In the genomic region with DNA sequence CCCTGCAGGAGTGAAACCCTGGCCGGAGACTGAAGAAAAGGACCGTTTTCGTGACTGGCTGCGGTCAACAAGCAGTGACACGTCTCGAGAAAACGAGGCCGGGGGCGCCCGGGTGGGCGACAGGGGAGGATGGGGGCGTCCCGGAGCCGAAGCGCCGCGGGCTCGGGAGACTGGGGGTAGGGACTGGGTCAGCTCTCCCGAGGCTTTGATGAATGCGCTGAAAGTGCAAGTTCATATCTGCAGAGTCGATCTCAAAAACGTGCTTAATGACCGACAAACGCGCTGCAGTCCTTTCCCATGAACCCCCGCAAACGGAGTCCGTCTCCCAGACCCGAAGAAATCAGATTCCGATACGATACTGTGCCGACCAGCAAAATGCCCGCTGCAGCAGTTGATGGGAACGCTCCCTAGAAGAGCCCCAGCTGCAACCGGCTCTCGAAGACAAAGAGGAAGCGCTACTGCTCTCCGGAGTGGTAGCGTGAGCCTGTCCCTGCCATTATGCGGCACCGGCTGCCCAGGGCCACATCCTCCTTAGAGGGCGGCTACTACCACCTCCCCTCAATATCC, we compare ENCODE assay signal across 8 cellular contexts. TPM values are rescaled to one million over a fixed set of nuclear protein-coding genes. Genes with fewer than 3 reads are reported as not detected.
A peak's percentile ranks its signal among the peaks of the same experiment; 100 is the strongest.
DNase-seq lines count a peak whose midpoint lies in the region; ATAC-seq and TF ChIP-seq lines count a peak whose summit lies in the region.

No MANE protein-coding gene starts in this region.

- TF ChIP-seq RAD21 in Ishikawa (IDR thresholded peaks at IDR 0.05; ENCODE audit: low read depth): no peak

- ATAC-seq in GM21515 (IDR thresholded peaks at IDR 0.05; ENCODE audit: unreplicated experiment): peak; percentile 43

- peak; percentile 21 for DNase-seq in Caki2 (ENCODE audit: low read depth)
- peak; percentile 18 for DNase-seq in SKM-1 (lab: John Stamatoyannopoulos, UW; ENCODE audit: unreplicated experiment)
- DNase-seq in astrocyte of the cerebellum (ENCODE audit: low read depth): no peak
- DNase-seq in hippocampal formation (lab: John Stamatoyannopoulos, UW): peak; percentile 24 to 40
- DNase-seq in renal cortical epithelial cell (ENCODE audit: low read depth): peak; percentile 2
- DNase-seq in NCI-H446 (lab: John Stamatoyannopoulos, UW): no peak

- in situ Hi-C loops in Caki2 (cut with HindIII; ENCODE audit: low pct_unique_long_range_greater_than_20kb, low sequenced_read_pairs) (no loop called here), astrocyte of the cerebellum (cut with HindIII; ENCODE audit: low sequenced_read_pairs) (no loop called here)

- H3K4me3 ChIP-seq in astrocyte of the cerebellum (ENCODE audit: low read depth, low read length): peak overlapping the region; percentile 58

- TF ChIP-seq CTCF in astrocyte of the cerebellum (IDR thresholded peaks at IDR 0.05; ENCODE audit: low read depth, low read length, missing control alignments): no peak

- no peak for TF ChIP-seq EP300 in Ishikawa (IDR thresholded peaks at IDR 0.05; ENCODE audit: borderline replicate concordance)

TF ChIP-seq in Ishikawa, 13 proteins besides CTCF, POLR2A, EP300 and RAD21:
- TF ChIP-seq, protein P1, sequence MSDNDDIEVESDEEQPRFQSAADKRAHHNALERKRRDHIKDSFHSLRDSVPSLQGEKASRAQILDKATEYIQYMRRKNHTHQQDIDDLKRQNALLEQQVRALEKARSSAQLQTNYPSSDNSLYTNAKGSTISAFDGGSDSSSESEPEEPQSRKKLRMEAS (IDR thresholded peaks at IDR 0.05): peak; percentile 27; the same call in 1 of the 2 replicates
- TF ChIP-seq TEAD4 (IDR thresholded peaks at IDR 0.05): no peak
TF ChIP-seq in Ishikawa: peak in this region for 1.

RNA-seq across cellular contexts. Expression of a gene that starts 0.8 kb away (rescaled TPM):
- total RNA-seq in Caki2 (2014; rRNA removed; shearing (Covaris generic); ENCODE audit: low replicate concordance): 22.5 and 34.7 TPM in 2 replicates
- 16.7 and 47.5 TPM in 2 replicates for total RNA-seq in renal cortical epithelial cell

Comparison
In these comparisons a context has a peak if more than half of its experiments do, and no peak if none do; other contexts are left out.
1. DNase-seq: peak in Caki2 (single experiment), SKM-1 (single experiment), hippocampal formation (2 of 2) and renal cortical epithelial cell (single experiment); none in astrocyte of the cerebellum (single experiment) and NCI-H446 (0 of 2).